ENCODE assay signal across 8 cellular contexts in genomic region chr10:5293691-5294550, GRCh38.
DNase-seq lines count a peak whose midpoint lies in the region; ATAC-seq and TF ChIP-seq lines count a peak whose summit lies in the region.

No MANE protein-coding gene starts in this region.

- peak; percentile 61 for TF ChIP-seq CTCF in HFF-Myc (IDR thresholded peaks at IDR 0.05; ENCODE audit: low read depth, low read length, missing control alignments)

- H3K4me1 Mint-ChIP-seq in activated naive CD4-positive, alpha-beta T cell treated with anti-CD3 and anti-CD28 coated beads, Interleukin-2, amount 10 ng/mL, durations not matched to agents 7 days and 5 days = peaks cover 85% of the 10 kb centered on the region

- no peak overlapping the region for H3K4me3 ChIP-seq in HFF-Myc (replicated peaks; ENCODE audit: low read depth, low read length)

- peak overlapping the region; percentile 99 for H3K27ac Mint-ChIP-seq in activated naive CD4-positive, alpha-beta T cell treated with anti-CD3 and anti-CD28 coated beads, Interleukin-2, amount 10 ng/mL, durations not matched to agents 7 days and 5 days

- H3K27me3 Mint-ChIP-seq in activated naive CD4-positive, alpha-beta T cell treated with anti-CD3 and anti-CD28 coated beads, Interleukin-2, amount 10 ng/mL, durations not matched to agents 7 days and 5 days = no peaks in the 10 kb centered on the region

- peak; percentile 70 for DNase-seq in COLO668 (lab: John Stamatoyannopoulos, UW; ENCODE audit: unreplicated experiment)
- no peak for DNase-seq in HFF-Myc (ENCODE audit: extremely low read depth, low read depth)
- peak; percentile 61 for DNase-seq in SHP77 treated with DMSO at 0.1 percent for 48 hours (lab: John Stamatoyannopoulos, UW)
- DNase-seq in activated naive CD4-positive, alpha-beta T cell treated with anti-CD3 and anti-CD28 coated beads, Interleukin-2, amount 10 ng/mL, durations not matched to agents 7 days and 5 days = peak; percentile 88
- DNase-seq in hepatic stellate cell (ENCODE audit: low spot score) = peak; percentile 50
- peak; percentile 63 for DNase-seq in stimulated activated CD4-positive, alpha-beta T cell treated with anti-CD3 and anti-CD28 coated beads, Interleukin-2, amount 100 ng/mL, for 4 hours (ENCODE audit: low read depth)
- DNase-seq in C1 segment of cervical spinal cord (lab: John Stamatoyannopoulos, UW) = no peak

- peak overlapping the region; percentile 91 for H3K4me3 Mint-ChIP-seq in activated naive CD4-positive, alpha-beta T cell treated with anti-CD3 and anti-CD28 coated beads, Interleukin-2, amount 10 ng/mL, durations not matched to agents 7 days and 5 days

- no peak for ATAC-seq in HG03108 (IDR thresholded peaks at IDR 0.05; ENCODE audit: unreplicated experiment)

- CTCF ChIA-PET in activated naive CD4-positive, alpha-beta T cell treated with anti-CD3 and anti-CD28 coated beads, Interleukin-2, amount 10 ng/mL, durations not matched to agents 7 days and 5 days (lab: Charles Lee) = interaction anchor here (0.7 to 1.2 kb wide), 3 partner anchors 9 to 444 kb away, joined by 3 to 4 read pairs (median 3); no protein-coding TSS in a partner anchor

- H3K9me3 Mint-ChIP-seq in activated naive CD4-positive, alpha-beta T cell treated with anti-CD3 and anti-CD28 coated beads, Interleukin-2, amount 10 ng/mL, durations not matched to agents 7 days and 5 days = peaks cover 19% of the 10 kb centered on the region

- peaks cover 62% of the 10 kb centered on the region for H3K36me3 Mint-ChIP-seq in activated naive CD4-positive, alpha-beta T cell treated with anti-CD3 and anti-CD28 coated beads, Interleukin-2, amount 10 ng/mL, durations not matched to agents 7 days and 5 days

Comparison
In these comparisons a context has a peak if more than half of its experiments do, and no peak if none do; other contexts are left out.
1. DNase-seq: peak in COLO668 (single experiment), SHP77 treated with DMSO at 0.1 percent for 48 hours (single experiment), activated naive CD4-positive, alpha-beta T cell treated with anti-CD3 and anti-CD28 coated beads, Interleukin-2, amount 10 ng/mL, durations not matched to agents 7 days and 5 days (single experiment), hepatic stellate cell (single experiment) and stimulated activated CD4-positive, alpha-beta T cell treated with anti-CD3 and anti-CD28 coated beads, Interleukin-2, amount 100 ng/mL, for 4 hours (single experiment); none in HFF-Myc (single experiment) and C1 segment of cervical spinal cord (0 of 14).